24 cellular contexts compared by ENCODE assay signal in genomic region chr13:28297341-28297740, GRCh38.
DNase-seq lines count a peak whose midpoint lies in the region; ATAC-seq lines count a peak whose summit lies in the region.
"Had no signal": no experiment of that assay in that cellular context is flagged by ENCODE, and none has a peak within 500 bp of the region (broad histone marks: within the 10 kb centered on the region; RNA-seq: fewer than 3 reads in every experiment).

No MANE protein-coding gene starts in this region.

- ATAC-seq in stimulated activated effector memory CD8-positive, alpha-beta T cell treated with anti-CD3 and anti-CD28 coated beads, Interleukin-12 subunit alpha, Interleukin-12 subunit beta, amount 100 ng/mL, for 72 hours: no peak
- no peak for ATAC-seq in GM18907 (IDR thresholded peaks at IDR 0.05; ENCODE audit: unreplicated experiment)
- ATAC-seq: activated T-cell treated with anti-CD3 and anti-CD28 coated beads, Interleukin-2, amount 50 U/mL, for 4 hours; HCT116; left lobe of liver; natural killer cell; pancreas; stimulated activated naive CD8-positive, alpha-beta T cell treated with anti-CD3 and anti-CD28 coated beads, Interleukin-15, amount 100 ng/mL, for 72 hours; T-helper 17 cell had no signal

- H3K27ac Mint-ChIP-seq in stimulated activated effector memory CD8-positive, alpha-beta T cell treated with anti-CD3 and anti-CD28 coated beads, Interleukin-12 subunit alpha, Interleukin-12 subunit beta, amount 100 ng/mL, for 72 hours: peak overlapping the region; percentile 39
- H3K27ac Mint-ChIP-seq: dendritic cell treated with granulocyte-macrophage colony-stimulating factor and Interleukin-4, amounts not matched to agents 40 ng/mL and 50 ng/mL, for 4 days; stimulated activated naive CD8-positive, alpha-beta T cell treated with anti-CD3 and anti-CD28 coated beads, Interleukin-15, amount 100 ng/mL, for 72 hours; T-helper 17 cell had no signal

- H3K9me3 Mint-ChIP-seq in stimulated activated effector memory CD8-positive, alpha-beta T cell treated with anti-CD3 and anti-CD28 coated beads, Interleukin-12 subunit alpha, Interleukin-12 subunit beta, amount 100 ng/mL, for 72 hours: no peaks in the 10 kb centered on the region
- H3K9me3 Mint-ChIP-seq: activated T-cell treated with anti-CD3 and anti-CD28 coated beads, Interleukin-2, amount 50 U/mL, for 4 hours; dendritic cell treated with granulocyte-macrophage colony-stimulating factor and Interleukin-4, amounts not matched to agents 40 ng/mL and 50 ng/mL, for 4 days; natural killer cell had no signal

- H3K4me3 Mint-ChIP-seq in stimulated activated effector memory CD8-positive, alpha-beta T cell treated with anti-CD3 and anti-CD28 coated beads, Interleukin-12 subunit alpha, Interleukin-12 subunit beta, amount 100 ng/mL, for 72 hours: no peak overlapping the region
- H3K4me3 Mint-ChIP-seq: activated T-cell treated with anti-CD3 and anti-CD28 coated beads, Interleukin-2, amount 50 U/mL, for 4 hours; CD4-positive, alpha-beta memory T cell; dendritic cell treated with granulocyte-macrophage colony-stimulating factor and Interleukin-4, amounts not matched to agents 40 ng/mL and 50 ng/mL, for 4 days; natural killer cell; stimulated activated naive CD8-positive, alpha-beta T cell treated with anti-CD3 and anti-CD28 coated beads, Interleukin-15, amount 100 ng/mL, for 72 hours; T-helper 17 cell had no signal

- DNase-seq in GM04504 (ENCODE audit: low read depth) (peak; percentile 25), astrocyte of the hippocampus (ENCODE audit: low read depth, low spot score) (peak; percentile 29), iris pigment epithelial cell (ENCODE audit: low read depth) (peak; percentile 9), RKO (ENCODE audit: low spot score) (no peak), SW480 (ENCODE audit: low spot score) (no peak)
- DNase-seq in stimulated activated effector memory CD8-positive, alpha-beta T cell treated with anti-CD3 and anti-CD28 coated beads, Interleukin-12 subunit alpha, Interleukin-12 subunit beta, amount 100 ng/mL, for 72 hours (ENCODE audit: low spot score in 2 of 2): no peak
- DNase-seq: activated CD4-positive, alpha-beta T cell treated with anti-CD3 and anti-CD28 coated beads for 4 hours; activated naive CD4-positive, alpha-beta T cell; activated T-cell treated with anti-CD3 and anti-CD28 coated beads, Interleukin-2, amount 50 U/mL, for 4 hours; AML-193; CD4-positive, alpha-beta memory T cell; glutamatergic neuron; natural killer cell; NCI-H187 treated with DMSO at 0.1 percent for 48 hours; NCI-H2227 treated with DMSO at 0.1 percent for 48 hours; pancreas; right cardiac atrium; stimulated activated naive CD8-positive, alpha-beta T cell treated with anti-CD3 and anti-CD28 coated beads, Interleukin-15, amount 100 ng/mL, for 72 hours; T-helper 17 cell; thyroid gland had no signal

- peaks cover 40% of the 10 kb centered on the region for H3K36me3 Mint-ChIP-seq in stimulated activated effector memory CD8-positive, alpha-beta T cell treated with anti-CD3 and anti-CD28 coated beads, Interleukin-12 subunit alpha, Interleukin-12 subunit beta, amount 100 ng/mL, for 72 hours
- H3K36me3 Mint-ChIP-seq: natural killer cell had no signal

- peaks cover 21% of the 10 kb centered on the region for H3K4me1 Mint-ChIP-seq in stimulated activated effector memory CD8-positive, alpha-beta T cell treated with anti-CD3 and anti-CD28 coated beads, Interleukin-12 subunit alpha, Interleukin-12 subunit beta, amount 100 ng/mL, for 72 hours

Comparison
In these comparisons a context has a peak if more than half of its experiments do, and no peak if none do; other contexts are left out.
1. DNase-seq: peak in GM04504 (single experiment), astrocyte of the hippocampus (single experiment) and iris pigment epithelial cell (single experiment); none in stimulated activated effector memory CD8-positive, alpha-beta T cell treated with anti-CD3 and anti-CD28 coated beads, Interleukin-12 subunit alpha, Interleukin-12 subunit beta, amount 100 ng/mL, for 72 hours (0 of 2), RKO (single experiment) and SW480 (single experiment).